ENCODE assay signal across 18 cellular contexts in genomic region chr1:205496661-205497060, GRCh38. TPM values are rescaled to one million over a fixed set of nuclear protein-coding genes. Genes with fewer than 3 reads are reported as not detected.
DNase-seq lines count a peak whose midpoint lies in the region; ATAC-seq and TF ChIP-seq lines count a peak whose summit lies in the region.
"Had no signal": no experiment of that assay in that cellular context is flagged by ENCODE, and none has a peak within 500 bp of the region (broad histone marks: within the 10 kb centered on the region; RNA-seq: fewer than 3 reads in every experiment).

No MANE protein-coding gene starts in this region.

- peaks cover 0 to 13% (median 0%) of the 10 kb centered on the region in 5 experiments for H3K9me3 Mint-ChIP-seq in brain
- no peaks in the 10 kb centered on the region for H3K9me3 Mint-ChIP-seq in activated naive CD8-positive, alpha-beta T cell treated with anti-CD3 and anti-CD28 coated beads, Interleukin-2, amount 50 U/mL, for 24 hours
- H3K9me3 Mint-ChIP-seq in CD4-positive, alpha-beta T cell: no peaks in the 10 kb centered on the region
- H3K9me3 Mint-ChIP-seq: HFFc6 had no signal

- no peak for ATAC-seq in activated naive CD8-positive, alpha-beta T cell treated with anti-CD3 and anti-CD28 coated beads, Interleukin-2, amount 50 U/mL, for 24 hours
- no peak for ATAC-seq in GM19397 (IDR thresholded peaks at IDR 0.05; ENCODE audit: unreplicated experiment)
- no peak for ATAC-seq in CD4-positive, alpha-beta T cell (ENCODE audit: poor library complexity)
- ATAC-seq: HepG2 had no signal

- peak overlapping the region; percentile 15 for H3K27ac ChIP-seq in C4-2B
- no peak overlapping the region for H3K27ac ChIP-seq in CD4-positive, alpha-beta T cell (ENCODE audit: low read depth, low read length)
- H3K27ac ChIP-seq: BLaER1 had no signal

- peak overlapping the region; percentile 89 to 96 (median 93) for H3K27ac Mint-ChIP-seq in brain
- no peak overlapping the region for H3K27ac Mint-ChIP-seq in activated naive CD8-positive, alpha-beta T cell treated with anti-CD3 and anti-CD28 coated beads, Interleukin-2, amount 50 U/mL, for 24 hours
- H3K27ac Mint-ChIP-seq in CD4-positive, alpha-beta T cell: no peak overlapping the region
- H3K27ac Mint-ChIP-seq: CD4-positive, CD25-positive, alpha-beta regulatory T cell; HFFc6 had no signal

- POLR2A ChIA-PET in CD4-positive, alpha-beta T cell (lab: Charles Lee): no interaction called here

- peaks cover 8% of the 10 kb centered on the region for H3K27me3 Mint-ChIP-seq in brain
- H3K27me3 Mint-ChIP-seq in activated naive CD8-positive, alpha-beta T cell treated with anti-CD3 and anti-CD28 coated beads, Interleukin-2, amount 50 U/mL, for 24 hours: peaks cover 19% of the 10 kb centered on the region
- peaks cover 40% of the 10 kb centered on the region for H3K27me3 Mint-ChIP-seq in CD4-positive, alpha-beta T cell

- H3K4me3 Mint-ChIP-seq in brain: peak overlapping the region in 2 of 5 experiments; percentile 7 to 42
- no peak overlapping the region for H3K4me3 Mint-ChIP-seq in activated naive CD8-positive, alpha-beta T cell treated with anti-CD3 and anti-CD28 coated beads, Interleukin-2, amount 50 U/mL, for 24 hours
- no peak overlapping the region for H3K4me3 Mint-ChIP-seq in CD4-positive, alpha-beta T cell
- H3K4me3 Mint-ChIP-seq: CD4-positive, CD25-positive, alpha-beta regulatory T cell; HFFc6 had no signal

- CTCF ChIA-PET in CD4-positive, alpha-beta T cell (lab: Charles Lee): no interaction called here

- DNase-seq in NCI-H2081 (lab: John Stamatoyannopoulos, UW) (peak; percentile 11 to 20), NCI-H2081 treated with DMSO at 0.1 percent for 48 hours (lab: John Stamatoyannopoulos, UW) (no peak), NCI-H146 (lab: John Stamatoyannopoulos, UW) (peak; percentile 48)
- DNase-seq in activated naive CD8-positive, alpha-beta T cell treated with anti-CD3 and anti-CD28 coated beads, Interleukin-2, amount 50 U/mL, for 24 hours: no peak
- no peak for DNase-seq in CD4-positive, alpha-beta T cell
- DNase-seq: 8988T; AML-193; Calu3; CD4-positive, CD25-positive, alpha-beta regulatory T cell; DMS 273 treated with DMSO at 0.1 percent for 48 hours; DMS79; HFFc6 had no signal

- peaks cover 85% of the 10 kb centered on the region for H3K4me1 Mint-ChIP-seq in brain
- peaks cover 2% of the 10 kb centered on the region for H3K4me1 Mint-ChIP-seq in activated naive CD8-positive, alpha-beta T cell treated with anti-CD3 and anti-CD28 coated beads, Interleukin-2, amount 50 U/mL, for 24 hours
- H3K4me1 Mint-ChIP-seq in CD4-positive, alpha-beta T cell (ENCODE audit: low read depth): no peaks in the 10 kb centered on the region
- H3K4me1 Mint-ChIP-seq: CD4-positive, CD25-positive, alpha-beta regulatory T cell had no signal

- peaks cover 22% of the 10 kb centered on the region for H3K27me3 ChIP-seq in CD4-positive, alpha-beta T cell (ENCODE audit: control insufficient read depth, insufficient read depth, low read length)
- H3K27me3 ChIP-seq: BLaER1 had no signal

- H3K9me3 ChIP-seq in CD4-positive, alpha-beta T cell (ENCODE audit: control insufficient read depth, low read length): no peaks in the 10 kb centered on the region
- H3K9me3 ChIP-seq: BLaER1, HAP-1 had no signal

- intact Hi-C loops in CD4-positive, alpha-beta T cell (cut with DNase I, micrococcal nuclease): no loop called here

- H3K36me3 Mint-ChIP-seq in brain: no peaks in the 10 kb centered on the region
- H3K36me3 Mint-ChIP-seq in activated naive CD8-positive, alpha-beta T cell treated with anti-CD3 and anti-CD28 coated beads, Interleukin-2, amount 50 U/mL, for 24 hours (ENCODE audit: low read depth): no peaks in the 10 kb centered on the region
- no peaks in the 10 kb centered on the region for H3K36me3 Mint-ChIP-seq in CD4-positive, alpha-beta T cell (ENCODE audit: low read depth)
- H3K36me3 Mint-ChIP-seq: CD4-positive, CD25-positive, alpha-beta regulatory T cell had no signal

- TF ChIP-seq CTCF in C4-2B (conservative IDR thresholded peaks at IDR 0.05) (no peak), brain (conservative IDR thresholded peaks at IDR 0.05) (no peak)
- no peak for TF ChIP-seq CTCF in CD4-positive, alpha-beta T cell (IDR thresholded peaks at IDR 0.05)

RNA-seq across cellular contexts. Expression of gene CDK18, which starts 7.8 kb away (rescaled TPM):
- polyA plus RNA-seq in brain (ENCODE audit: insufficient read depth, low read depth, low replicate concordance): 73.1 TPM
- total RNA-seq in CD4-positive, alpha-beta T cell: 1 to 10 TPM; 1.6 to 2.7 TPM
- polyA plus RNA-seq: CD4-positive, CD25-positive, alpha-beta regulatory T cell had no signal

RNA-seq across cellular contexts. Expression of gene BLACAT1, which starts 40.8 kb away (rescaled TPM):
- polyA plus RNA-seq in brain (ENCODE audit: insufficient read depth, low read depth, low replicate concordance): 0.10 TPM
- not detected for total RNA-seq in CD4-positive, alpha-beta T cell
- total RNA-seq: HFFc6 had no signal
- polyA plus RNA-seq: CD4-positive, CD25-positive, alpha-beta regulatory T cell had no signal

Comparison
In these comparisons a context has a peak if more than half of its experiments do, and no peak if none do; other contexts are left out.
1. DNase-seq: peak in NCI-H2081 (2 of 2) and NCI-H146 (single experiment); none in NCI-H2081 treated with DMSO at 0.1 percent for 48 hours (single experiment), activated naive CD8-positive, alpha-beta T cell treated with anti-CD3 and anti-CD28 coated beads, Interleukin-2, amount 50 U/mL, for 24 hours (single experiment) and CD4-positive, alpha-beta T cell (0 of 10).
2. H3K27ac Mint-ChIP-seq: peak in brain (5 of 5); none in activated naive CD8-positive, alpha-beta T cell treated with anti-CD3 and anti-CD28 coated beads, Interleukin-2, amount 50 U/mL, for 24 hours (single experiment) and CD4-positive, alpha-beta T cell (single experiment).